In the genomic region with DNA sequence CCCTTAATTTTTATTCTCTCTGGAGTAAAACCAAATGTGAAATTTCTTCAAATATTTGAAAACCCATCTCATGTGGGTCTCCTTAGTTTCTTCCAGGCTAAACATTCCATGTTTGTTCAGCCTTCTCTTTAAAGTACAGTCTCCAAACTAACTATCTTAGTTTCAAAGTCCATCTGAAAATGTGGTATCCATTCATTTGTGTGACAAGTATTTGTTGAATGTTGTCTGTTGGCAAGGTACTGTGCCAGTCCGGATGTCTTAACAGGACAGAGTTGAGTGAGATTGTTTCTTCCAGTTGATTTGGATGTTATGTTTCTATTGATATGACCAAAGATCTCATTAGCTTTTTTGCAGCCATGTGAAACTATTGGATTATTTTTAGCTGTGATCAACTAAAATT, we compare ENCODE assay signal across 23 cellular contexts.
"Had no signal": no experiment of that assay in that cellular context is flagged by ENCODE, and none has a peak within 500 bp of the region (broad histone marks: within the 10 kb centered on the region; RNA-seq: fewer than 3 reads in every experiment).

No MANE protein-coding gene starts in this region.

- H3K4me3 ChIP-seq: colonic mucosa, esophagus squamous epithelium, gastroesophageal sphincter, heart right ventricle, left ventricle myocardium inferior, lower lobe of right lung, mucosa of descending colon had no signal

- H3K27ac ChIP-seq: colonic mucosa, epithelial cell of prostate, foreskin keratinocyte, gastroesophageal sphincter, lower lobe of right lung had no signal

- H3K4me1 ChIP-seq: colonic mucosa, lower lobe of right lung had no signal

- DNase-seq: colonic mucosa; cortex of kidney; effector CD8-positive, alpha-beta T cell; effector memory CD8-positive, alpha-beta T cell; endodermal cell; erythroblast; esophagus squamous epithelium; foreskin keratinocyte; heart right ventricle; hippocampal formation; left cardiac atrium; left ventricle myocardium inferior; lower lobe of right lung; mesenchymal stem cell; mucosa of descending colon; naive B cell had no signal

- FAIRE-seq: endometrium, frontal cortex, islet of Langerhans, keratinocyte had no signal

- H3K27me3 ChIP-seq: colonic mucosa, esophagus squamous epithelium, foreskin keratinocyte, gastroesophageal sphincter, heart right ventricle had no signal

- ATAC-seq: effector memory CD8-positive, alpha-beta T cell; esophagus mucosa; foreskin keratinocyte; gastroesophageal sphincter; left cardiac atrium; lower lobe of right lung; mucosa of descending colon had no signal

- H3K9me3 ChIP-seq: colonic mucosa, esophagus squamous epithelium, gastroesophageal sphincter, left ventricle myocardium inferior, lower lobe of right lung, mucosa of descending colon had no signal

- H3K36me3 ChIP-seq: colonic mucosa, esophagus squamous epithelium, gastroesophageal sphincter, heart right ventricle, left ventricle myocardium inferior, lower lobe of right lung had no signal
